19 cellular contexts compared by ENCODE assay signal in genomic region chr9:3916984-3917383, GRCh38.
DNase-seq lines count a peak whose midpoint lies in the region; ATAC-seq and TF ChIP-seq lines count a peak whose summit lies in the region.
"Had no signal": no experiment of that assay in that cellular context is flagged by ENCODE, and none has a peak within 500 bp of the region (broad histone marks: within the 10 kb centered on the region; RNA-seq: fewer than 3 reads in every experiment).

No MANE protein-coding gene starts in this region.

- intact Hi-C loops in IMR-90 (cut with micrococcal nuclease): no loop called here

- 0 out of 3 replicates have a peak overlapping the region, but pooled peaks have one; percentile 23 for H2BK15ac ChIP-seq in IMR-90 (ENCODE audit: low read depth, low read length)

- H3K27ac Mint-ChIP-seq in progenitor cell of endocrine pancreas: no peak overlapping the region
- no peak overlapping the region for H3K27ac Mint-ChIP-seq in WTC11
- H3K27ac Mint-ChIP-seq: activated naive CD8-positive, alpha-beta T cell treated with anti-CD3 and anti-CD28 coated beads for 36 hours; activated T-cell treated with anti-CD3 and anti-CD28 coated beads, Interleukin-2, amount 50 U/mL, for 24 hours; HFFc6; immature natural killer cell had no signal

- no TSS peak for BruUV-seq in IMR-90 (replicated peaks; lab: Mats Ljungman, UMichigan)

- H3K9ac ChIP-seq in IMR-90 (ENCODE audit: low read depth, low read length): no peak overlapping the region
- no peak overlapping the region for H3K9ac ChIP-seq in neural cell (ENCODE audit: low read length)

- peak overlapping the region; percentile 65; the same call in 1 of the 2 replicates for H3K23ac ChIP-seq in IMR-90 (ENCODE audit: low read depth, low read length)

- H2AFZ ChIP-seq in IMR-90 (replicated peaks; ENCODE audit: low read length, poor library complexity) (no peak overlapping the region), neural cell (ENCODE audit: low read depth, low read length) (no peak overlapping the region)

- TF ChIP-seq RAD21 in IMR-90 (IDR thresholded peaks at IDR 0.05; ENCODE audit: low read length): no peak
- no peak for TF ChIP-seq RAD21 in neural cell (conservative IDR thresholded peaks at IDR 0.05)

- dilution Hi-C loops in IMR-90 (cut with HindIII; ENCODE audit: low sequenced_read_pairs, unreplicated experiment): no loop called here

- H2BK5ac ChIP-seq in IMR-90 (ENCODE audit: low read depth, low read length, poor library complexity, severe bottlenecking): peak overlapping the region; percentile 88

- H2AK5ac ChIP-seq in IMR-90 (ENCODE audit: low read depth, low read length): peak overlapping the region; percentile 89

- H3K9me3 ChIP-seq in IMR-90 (ENCODE audit: control insufficient read depth, insufficient read depth, low read length): no peaks in the 10 kb centered on the region
- no peaks in the 10 kb centered on the region for H3K9me3 ChIP-seq in neural cell (ENCODE audit: low read length)

- H4K20me1 ChIP-seq in IMR-90 (ENCODE audit: insufficient read depth, low read length): no peaks in the 10 kb centered on the region
- H4K20me1 ChIP-seq in neural cell (ENCODE audit: insufficient read depth): no peaks in the 10 kb centered on the region

- H3K9me1 ChIP-seq in IMR-90 (ENCODE audit: insufficient read depth, low read length): peaks cover 3% of the 10 kb centered on the region

- no peaks in the 10 kb centered on the region for H3K9me3 Mint-ChIP-seq in progenitor cell of endocrine pancreas (ENCODE audit: low read depth)
- H3K9me3 Mint-ChIP-seq in WTC11: peaks cover 8% of the 10 kb centered on the region; the same call in 1 of the 2 replicates
- H3K9me3 Mint-ChIP-seq: activated naive CD8-positive, alpha-beta T cell treated with anti-CD3 and anti-CD28 coated beads for 36 hours; activated T-cell treated with anti-CD3 and anti-CD28 coated beads, Interleukin-2, amount 50 U/mL, for 24 hours; HFFc6; nephron had no signal

- peaks cover 6% of the 10 kb centered on the region for H3K4me1 Mint-ChIP-seq in progenitor cell of endocrine pancreas (ENCODE audit: low read depth)
- H3K4me1 Mint-ChIP-seq in WTC11: peaks cover 4% of the 10 kb centered on the region; the same call in 1 of the 2 replicates
- H3K4me1 Mint-ChIP-seq: activated naive CD8-positive, alpha-beta T cell treated with anti-CD3 and anti-CD28 coated beads for 36 hours; immature natural killer cell had no signal

- POLR2A ChIA-PET in IMR-90 (lab: Charles Lee; ENCODE audit: unreplicated experiment): no interaction called here
- POLR2A ChIA-PET in WTC11 (lab: Charles Lee): no interaction called here

- H2BK120ac ChIP-seq in IMR-90 (ENCODE audit: low read depth, low read length): peak overlapping the region; percentile 59

- no peak for TF ChIP-seq CTCF in AG09319 (IDR thresholded peaks at IDR 0.05; ENCODE audit: low read depth, low read length)
- TF ChIP-seq CTCF in IMR-90 (conservative IDR thresholded peaks at IDR 0.05; ENCODE audit: low read depth, low read length): no peak
- no peak for TF ChIP-seq CTCF in choroid plexus epithelial cell (conservative IDR thresholded peaks at IDR 0.05; ENCODE audit: low read depth, low read length)
- no peak for TF ChIP-seq CTCF in neural cell (IDR thresholded peaks at IDR 0.05; ENCODE audit: poor library complexity, severe bottlenecking)
- no peak for TF ChIP-seq CTCF in progenitor cell of endocrine pancreas (IDR thresholded peaks at IDR 0.05; ENCODE audit: unreplicated experiment)
- TF ChIP-seq CTCF in WTC11 (IDR thresholded peaks at IDR 0.05): no peak

- peak overlapping the region; percentile 89 for H3K4ac ChIP-seq in IMR-90 (ENCODE audit: low read depth, low read length)

- no peaks in the 10 kb centered on the region for H3K27me3 ChIP-seq in IMR-90 (ENCODE audit: control insufficient read depth, insufficient read depth, low read length)
- H3K27me3 ChIP-seq in neural cell (ENCODE audit: insufficient read depth, low read depth, low read length): no peaks in the 10 kb centered on the region

- H3K27me3 Mint-ChIP-seq in progenitor cell of endocrine pancreas (no peaks in the 10 kb centered on the region), WTC11 (ENCODE audit: low read depth) (no peaks in the 10 kb centered on the region)

- H3K56ac ChIP-seq in IMR-90 (ENCODE audit: extremely low read depth, insufficient read depth, low read length): no peak overlapping the region

- H3K4me2 ChIP-seq in IMR-90 (ENCODE audit: low read depth, low read length) (peak overlapping the region; percentile 69), neural cell (ENCODE audit: low read length) (no peak overlapping the region)

- CTCF ChIA-PET in IMR-90 (lab: Yijun Ruan, JAX): interaction anchor here (0.6 kb wide), 1 partner anchor 11 kb away, joined by 4 read pairs; no protein-coding TSS in a partner anchor
- CTCF ChIA-PET in WTC11 (lab: Charles Lee): no interaction called here

- TF ChIP-seq EP300 in neural cell (conservative IDR thresholded peaks at IDR 0.05; ENCODE audit: poor library complexity, severe bottlenecking): no peak

- no CpG with 5 or more reads among the region's 2 CpGs for WGBS in IMR-90 (ENCODE audit: extremely low coverage in 2 of 2, insufficient read length in 1 of 2), 2 experiments

- no peak; the same call in 1 of the 2 replicates for ATAC-seq in IMR-90 (ENCODE audit: low read depth)
- no peak for ATAC-seq in GM21529 (IDR thresholded peaks at IDR 0.05; ENCODE audit: unreplicated experiment)
- no peak for ATAC-seq in WTC11
- ATAC-seq in GM19328 (IDR thresholded peaks at IDR 0.05; ENCODE audit: unreplicated experiment): no peak

- peak overlapping the region; percentile 69; the same call in 1 of the 2 replicates for H2BK20ac ChIP-seq in IMR-90 (ENCODE audit: low read depth, low read length)

- H3K4me1 ChIP-seq in IMR-90 (ENCODE audit: control insufficient read depth, insufficient read depth, low read length): peaks cover 9% of the 10 kb centered on the region

- TF ChIP-seq POLR2A in IMR-90 (IDR thresholded peaks at IDR 0.05; ENCODE audit: low read depth, low read length): no peak

- no peak overlapping the region for H2AK9ac ChIP-seq in IMR-90 (replicated peaks; ENCODE audit: low read depth, low read length, poor library complexity)

- H4K8ac ChIP-seq in IMR-90 (ENCODE audit: low read depth in 2 of 2, low read length in 2 of 2): peak overlapping the region in 1 of 2 experiments; percentile 80; a peak in 3 of 4 replicates

- no peaks in the 10 kb centered on the region for H3K79me2 ChIP-seq in neural cell (replicated peaks; ENCODE audit: insufficient read depth, low read length)

- H3K36me3 Mint-ChIP-seq in progenitor cell of endocrine pancreas (ENCODE audit: insufficient read depth) (peaks cover 19% of the 10 kb centered on the region), WTC11 (no peaks in the 10 kb centered on the region)
- H3K36me3 Mint-ChIP-seq: immature natural killer cell had no signal

- DNase-seq in AG09319 (ENCODE audit: extremely low read depth, low read depth): peak; percentile 60
- peak; percentile 82 for DNase-seq in IMR-90
- peak; percentile 78 for DNase-seq in choroid plexus epithelial cell (ENCODE audit: low read depth)
- DNase-seq in progenitor cell of endocrine pancreas (ENCODE audit: low spot score, unreplicated experiment): no peak
- DNase-seq in WTC11 (ENCODE audit: low spot score): no peak
- DNase-seq: activated CD4-positive, alpha-beta T cell treated with anti-CD3 and anti-CD28 coated beads, Interleukin-2, amount 50 U/mL, for 48 hours; activated naive CD8-positive, alpha-beta T cell treated with anti-CD3 and anti-CD28 coated beads for 36 hours; activated T-cell treated with anti-CD3 and anti-CD28 coated beads, Interleukin-2, amount 50 U/mL, for 24 hours; cerebellar nuclear complex; HFFc6; immature natural killer cell; NCI-H2081 treated with DMSO at 0.1 percent for 48 hours; NCI-H526 treated with DMSO at 0.1 percent for 48 hours; substantia nigra had no signal

- H3K18ac ChIP-seq in IMR-90 (ENCODE audit: low read depth, low read length): peak overlapping the region; percentile 94

- peak overlapping the region; percentile 82 for H3K14ac ChIP-seq in IMR-90 (replicated peaks; ENCODE audit: low read depth, low read length)

- H3K4me3 Mint-ChIP-seq in progenitor cell of endocrine pancreas (ENCODE audit: low read depth) (no peak overlapping the region), WTC11 (no peak overlapping the region)
- H3K4me3 Mint-ChIP-seq: activated naive CD8-positive, alpha-beta T cell treated with anti-CD3 and anti-CD28 coated beads for 36 hours; activated T-cell treated with anti-CD3 and anti-CD28 coated beads, Interleukin-2, amount 50 U/mL, for 24 hours; HFFc6; immature natural killer cell; nephron had no signal

- H3K9me2 ChIP-seq in neural cell (ENCODE audit: insufficient read depth, low read length): no peaks in the 10 kb centered on the region

- H3F3A ChIP-seq in neural cell (ENCODE audit: insufficient read depth, low read length, poor library complexity, severe bottlenecking): peaks cover 11% of the 10 kb centered on the region

- H3K36me3 ChIP-seq in IMR-90 (ENCODE audit: control insufficient read depth, insufficient read depth, low read length): no peaks in the 10 kb centered on the region; the same call in 1 of the 2 replicates
- no peaks in the 10 kb centered on the region for H3K36me3 ChIP-seq in neural cell (ENCODE audit: insufficient read depth, low read length)

- peaks cover 0 to 11% of the 10 kb centered on the region in 2 experiments; a peak in 1 of 4 replicates for H3K79me1 ChIP-seq in IMR-90 (ENCODE audit: low read depth in 1 of 2, low read length in 2 of 2)

- peak overlapping the region; percentile 65 for H4K5ac ChIP-seq in IMR-90 (ENCODE audit: low read depth, low read length)

- in situ Hi-C loops in IMR-90 (cut with MboI; ENCODE audit: low sequenced_read_pairs): no loop called here

- H3K27ac ChIP-seq in IMR-90 (ENCODE audit: insufficient read depth, low read length) (peak overlapping the region; percentile 96), neural cell (ENCODE audit: low read length) (peak overlapping the region; percentile 40)
- H3K27ac ChIP-seq: SK-N-MC had no signal

- H3K4me3 ChIP-seq in IMR-90 (ENCODE audit: insufficient read depth, low read depth, low read length): no peak overlapping the region
- no peak overlapping the region for H3K4me3 ChIP-seq in choroid plexus epithelial cell (ENCODE audit: low read depth, low read length)
- H3K4me3 ChIP-seq in neural cell (ENCODE audit: low read length): no peak overlapping the region
- H3K4me3 ChIP-seq: SK-N-MC had no signal

- no peak overlapping the region; the same call in 1 of the 2 replicates for H4K91ac ChIP-seq in IMR-90 (ENCODE audit: insufficient read depth, low read depth, low read length)

TF ChIP-seq in IMR-90, 13 proteins besides CTCF, POLR2A, EP300 and RAD21 (continues in another document):
- TF ChIP-seq SMC3 (IDR thresholded peaks at IDR 0.05; ENCODE audit: low read depth, low read length) (no peak), CEBPB (IDR thresholded peaks at IDR 0.05; ENCODE audit: low read depth, low read length) (peak; percentile 91)

TF ChIP-seq in neural cell, 6 proteins besides CTCF, POLR2A, EP300 and RAD21 (continues in another document):
- no peak for TF ChIP-seq TAF1 (IDR thresholded peaks at IDR 0.05; ENCODE audit: low read depth)

TF ChIP-seq in WTC11, 78 proteins besides CTCF, POLR2A, EP300 and RAD21 (continues in another document):
- TF ChIP-seq NFATC4 (CRISPR knock-in tag; IDR thresholded peaks at IDR 0.05) (no peak), ATF1 (CRISPR knock-in tag; IDR thresholded peaks at IDR 0.05) (no peak), GABPB1 (CRISPR knock-in tag; IDR thresholded peaks at IDR 0.05) (no peak), ZNF232 (CRISPR knock-in tag; IDR thresholded peaks at IDR 0.05) (no peak)

Comparison
In these comparisons a context has a peak if more than half of its experiments do, and no peak if none do; other contexts are left out.
1. DNase-seq: peak in AG09319 (single experiment), IMR-90 (single experiment) and choroid plexus epithelial cell (single experiment); none in progenitor cell of endocrine pancreas (single experiment) and WTC11 (single experiment).